In genomic region chr5:129094087-129094923, GRCh38 we compare ENCODE assay signal across 1 cellular context.
TF ChIP-seq lines count a peak whose summit lies in the region.

Gene ISOC1 (plus strand): TSS chr5:129094749. CDS start chr5:129094767, 18 bp downstream.

TF ChIP-seq in GM12878, 131 proteins besides CTCF, POLR2A, EP300 and RAD21 (continued from another document and continues in another):
- no peak for TF ChIP-seq ZBTB40 (IDR thresholded peaks at IDR 0.05; ENCODE audit: borderline replicate concordance)
- TF ChIP-seq ESRRA (IDR thresholded peaks at IDR 0.05; ENCODE audit: low read length) = no peak
- TF ChIP-seq POU2F2 (IDR thresholded peaks at IDR 0.05; ENCODE audit: borderline replicate concordance, low read depth, low read length) = peak; percentile 75; the same call in 2 of the 3 replicates
- TF ChIP-seq EED (IDR thresholded peaks at IDR 0.05; ENCODE audit: low read depth) = no peak
- TF ChIP-seq SPI1 (IDR thresholded peaks at IDR 0.05; ENCODE audit: borderline replicate concordance, insufficient read depth, low read depth, low read length) = no peak
- TF ChIP-seq CREB1 (IDR thresholded peaks at IDR 0.05; ENCODE audit: low read depth) = no peak; the same call in 1 of the 2 replicates
- TF ChIP-seq NRF1 (conservative IDR thresholded peaks at IDR 0.05; ENCODE audit: low read depth, low read length) = peak; percentile 47; the same call in 1 of the 2 replicates
- TF ChIP-seq TBL1XR1 (IDR thresholded peaks at IDR 0.05; ENCODE audit: low read depth, low read length) = no peak
- no peak for TF ChIP-seq WRNIP1 (IDR thresholded peaks at IDR 0.05; ENCODE audit: borderline replicate concordance, low read depth, low read length)
- TF ChIP-seq SMAD5 (IDR thresholded peaks at IDR 0.05; ENCODE audit: low read depth) = no peak
- no peak for TF ChIP-seq MYB (IDR thresholded peaks at IDR 0.05; ENCODE audit: borderline replicate concordance, low read depth, low read length)
- TF ChIP-seq GATAD2B (conservative IDR thresholded peaks at IDR 0.05; ENCODE audit: low read depth) = 0 out of 2 replicates have a peak, but pooled peaks have one; percentile 57
- TF ChIP-seq ZNF384 (IDR thresholded peaks at IDR 0.05; ENCODE audit: borderline replicate concordance, low read depth, low read length) = no peak
- no peak for TF ChIP-seq ZNF592 (IDR thresholded peaks at IDR 0.05)
- TF ChIP-seq TCF7 (IDR thresholded peaks at IDR 0.05; ENCODE audit: borderline replicate concordance) = no peak
- no peak for TF ChIP-seq E4F1 (IDR thresholded peaks at IDR 0.05; ENCODE audit: borderline replicate concordance, partially characterized antibody)
- no peak; the same call in 1 of the 2 replicates for TF ChIP-seq PML (IDR thresholded peaks at IDR 0.05; ENCODE audit: low read length)
- peak; percentile 28 for TF ChIP-seq RELA (IDR thresholded peaks at IDR 0.05; ENCODE audit: borderline replicate concordance, partially characterized antibody)
- peak; percentile 41 for TF ChIP-seq RUNX3 (IDR thresholded peaks at IDR 0.05; ENCODE audit: low read length)
- TF ChIP-seq REST (IDR thresholded peaks at IDR 0.05; ENCODE audit: low read depth, low read length) = no peak
- TF ChIP-seq YY1 (IDR thresholded peaks at IDR 0.05; ENCODE audit: low read depth, low read length) = peak; percentile 94
- TF ChIP-seq NR2C1 (IDR thresholded peaks at IDR 0.05) = no peak
- no peak for TF ChIP-seq GABPA (IDR thresholded peaks at IDR 0.05; ENCODE audit: low read depth)
- TF ChIP-seq E2F8 (IDR thresholded peaks at IDR 0.05; ENCODE audit: low read depth, partially characterized antibody) = no peak
- no peak for TF ChIP-seq KAT2A (conservative IDR thresholded peaks at IDR 0.05; ENCODE audit: control insufficient read depth, low read depth, low read length)
- TF ChIP-seq RB1 (IDR thresholded peaks at IDR 0.05; ENCODE audit: borderline replicate concordance) = peak; percentile 89
- no peak for TF ChIP-seq POLR2AphosphoS2 (IDR thresholded peaks at IDR 0.05; ENCODE audit: low read depth, low read length)
- TF ChIP-seq FOXM1 (IDR thresholded peaks at IDR 0.05; ENCODE audit: low read depth, low read length) = no peak
- no peak for TF ChIP-seq BCLAF1 (IDR thresholded peaks at IDR 0.05)
- TF ChIP-seq RCOR1 (conservative IDR thresholded peaks at IDR 0.05; ENCODE audit: low read depth, low read length) = no peak
- TF ChIP-seq TARDBP (IDR thresholded peaks at IDR 0.05; ENCODE audit: borderline replicate concordance) = no peak
- no peak for TF ChIP-seq NFIC (IDR thresholded peaks at IDR 0.05; ENCODE audit: low read depth, low read length)
- TF ChIP-seq NFXL1 (IDR thresholded peaks at IDR 0.05; ENCODE audit: borderline replicate concordance) = no peak
- TF ChIP-seq CREM (IDR thresholded peaks at IDR 0.05; ENCODE audit: low read depth) = no peak
- TF ChIP-seq SIX5 (IDR thresholded peaks at IDR 0.05; ENCODE audit: low read depth, low read length, severe bottlenecking) = no peak
- peak; percentile 27 for TF ChIP-seq BCL3 (IDR thresholded peaks at IDR 0.05; ENCODE audit: borderline replicate concordance, insufficient read depth, low read depth, low read length, poor library complexity, severe bottlenecking)
